In the genomic region with DNA sequence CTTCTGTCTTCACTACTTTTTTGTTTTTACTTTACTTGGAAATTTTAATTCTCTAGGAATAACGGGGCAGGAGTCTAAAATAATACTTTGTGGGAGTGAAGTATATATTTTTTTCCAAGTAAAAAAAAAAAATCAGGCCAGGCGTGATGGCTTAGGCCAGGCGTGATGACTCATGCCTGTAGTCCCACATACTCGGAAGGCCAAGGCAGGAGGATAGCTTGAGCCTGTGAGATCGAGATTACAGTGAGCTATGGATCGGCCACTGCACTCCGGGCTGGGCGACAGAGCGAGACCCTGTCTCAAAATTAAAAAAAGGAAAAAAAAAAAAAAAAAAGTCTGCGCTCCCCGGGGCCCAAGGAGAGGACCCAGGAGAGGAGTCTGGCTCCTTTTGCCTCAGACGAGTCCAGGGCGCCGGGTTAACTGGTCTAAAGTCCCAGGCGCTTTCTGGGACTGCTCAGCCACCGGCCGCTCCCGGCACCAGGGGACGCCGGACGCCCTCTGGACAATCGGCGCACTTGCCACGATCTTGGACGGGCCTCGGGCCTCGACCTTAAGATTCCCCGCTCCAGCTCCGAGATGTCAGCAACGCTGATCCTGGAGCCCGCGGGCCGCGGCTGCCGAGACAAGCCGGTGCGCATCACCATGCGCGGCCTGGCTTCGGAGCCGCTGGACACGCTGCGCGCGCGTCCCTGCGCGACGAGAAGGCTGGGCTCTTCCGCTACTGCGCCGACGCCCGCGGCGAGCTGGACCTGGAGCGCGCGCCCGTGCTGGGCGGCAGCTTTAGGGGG, we compare ENCODE assay signal across 8 cellular contexts. TPM values are rescaled to one million over a fixed set of nuclear protein-coding genes. Genes with fewer than 3 reads are reported as not detected.
DNase-seq lines count a peak whose midpoint lies in the region; ATAC-seq and TF ChIP-seq lines count a peak whose summit lies in the region.

No MANE protein-coding gene starts in this region.

- in situ Hi-C loops in astrocyte of the spinal cord (cut with HindIII; ENCODE audit: low sequenced_read_pairs): no loop called here

- H3K4me3 ChIP-seq in HUES48 (ENCODE audit: low read depth, low read length) (peak overlapping the region; percentile 61), astrocyte of the spinal cord (ENCODE audit: low read depth, low read length) (peak overlapping the region; percentile 27), iPS-20b (ENCODE audit: low read length) (peak overlapping the region; percentile 60; the same call in 1 of the 2 replicates)

- H3K9me3 ChIP-seq in HUES48 (ENCODE audit: control insufficient read depth, insufficient read depth, low read length): peaks cover 3% of the 10 kb centered on the region; the same call in 1 of the 2 replicates
- peaks cover 15% of the 10 kb centered on the region for H3K9me3 ChIP-seq in iPS-20b (ENCODE audit: insufficient read depth, low read depth, low read length)

- H3K9ac ChIP-seq in HUES48 (ENCODE audit: low read depth, low read length) (no peak overlapping the region; the same call in 1 of the 2 replicates), iPS-20b (ENCODE audit: low read depth, low read length) (no peak overlapping the region)

- H3K4me1 ChIP-seq in HUES48 (ENCODE audit: control insufficient read depth, insufficient read depth, low read length) (no peaks in the 10 kb centered on the region), iPS-20b (ENCODE audit: insufficient read depth, low read length) (no peaks in the 10 kb centered on the region), foreskin keratinocyte (peaks cover 6% of the 10 kb centered on the region)

- no peak overlapping the region for H3K27ac Mint-ChIP-seq in stimulated activated effector memory CD8-positive, alpha-beta T cell treated with anti-CD3 and anti-CD28 coated beads, Interleukin-12 subunit alpha, Interleukin-12 subunit beta, amount 100 ng/mL, for 72 hours

- DNase-seq in astrocyte of the spinal cord (ENCODE audit: low read depth, low spot score) (peak; percentile 28), DMS79 treated with DMSO at 0.1 percent for 48 hours (lab: John Stamatoyannopoulos, UW) (no peak), germinal center (ENCODE audit: low spot score) (no peak), foreskin keratinocyte (no peak)
- DNase-seq in stimulated activated effector memory CD8-positive, alpha-beta T cell treated with anti-CD3 and anti-CD28 coated beads, Interleukin-12 subunit alpha, Interleukin-12 subunit beta, amount 100 ng/mL, for 72 hours (ENCODE audit: low spot score in 2 of 2): no peak

- H3K4me1 Mint-ChIP-seq in stimulated activated effector memory CD8-positive, alpha-beta T cell treated with anti-CD3 and anti-CD28 coated beads, Interleukin-12 subunit alpha, Interleukin-12 subunit beta, amount 100 ng/mL, for 72 hours: peaks cover 21% of the 10 kb centered on the region

- peaks cover 10% of the 10 kb centered on the region for H3K36me3 Mint-ChIP-seq in stimulated activated effector memory CD8-positive, alpha-beta T cell treated with anti-CD3 and anti-CD28 coated beads, Interleukin-12 subunit alpha, Interleukin-12 subunit beta, amount 100 ng/mL, for 72 hours

- TF ChIP-seq CTCF in astrocyte of the spinal cord (IDR thresholded peaks at IDR 0.05; ENCODE audit: low read depth, low read length) (no peak), foreskin keratinocyte (conservative IDR thresholded peaks at IDR 0.05) (no peak)

- ATAC-seq in stimulated activated effector memory CD8-positive, alpha-beta T cell treated with anti-CD3 and anti-CD28 coated beads, Interleukin-12 subunit alpha, Interleukin-12 subunit beta, amount 100 ng/mL, for 72 hours: no peak
- ATAC-seq in HG02973 (IDR thresholded peaks at IDR 0.05; ENCODE audit: unreplicated experiment) (no peak), foreskin keratinocyte (no peak)

- H3K27me3 ChIP-seq in HUES48 (ENCODE audit: control insufficient read depth, insufficient read depth, low read length) (peaks cover 37% of the 10 kb centered on the region), iPS-20b (ENCODE audit: insufficient read depth, low read length) (peaks cover 39% of the 10 kb centered on the region; the same call in 1 of the 2 replicates), foreskin keratinocyte (no peaks in the 10 kb centered on the region)

- H3K36me3 ChIP-seq in HUES48 (ENCODE audit: control insufficient read depth, insufficient read depth, low read length): no peaks in the 10 kb centered on the region
- no peaks in the 10 kb centered on the region for H3K36me3 ChIP-seq in iPS-20b (ENCODE audit: insufficient read depth, low read depth, low read length)

- peaks cover 3% of the 10 kb centered on the region for H3K9me3 Mint-ChIP-seq in stimulated activated effector memory CD8-positive, alpha-beta T cell treated with anti-CD3 and anti-CD28 coated beads, Interleukin-12 subunit alpha, Interleukin-12 subunit beta, amount 100 ng/mL, for 72 hours

- no peak overlapping the region for H3K27ac ChIP-seq in HUES48 (ENCODE audit: low read depth, low read length)
- H3K27ac ChIP-seq in iPS-20b (ENCODE audit: low read length): no peak overlapping the region
- H3K27ac ChIP-seq in foreskin keratinocyte: no peak overlapping the region

- H3K4me3 Mint-ChIP-seq in stimulated activated effector memory CD8-positive, alpha-beta T cell treated with anti-CD3 and anti-CD28 coated beads, Interleukin-12 subunit alpha, Interleukin-12 subunit beta, amount 100 ng/mL, for 72 hours: peak overlapping the region; percentile 25

RNA-seq across cellular contexts. Expression of a gene that starts 2.7 kb away (rescaled TPM):
- 4.7 and 5.6 TPM in 2 replicates for total RNA-seq in foreskin keratinocyte
- polyA plus RNA-seq in foreskin keratinocyte: 2.3 and 3.0 TPM in 2 replicates

RNA-seq across cellular contexts. Expression of a gene that starts 42.2 kb away (rescaled TPM):
- 1.1 and 1.4 TPM in 2 replicates for total RNA-seq in foreskin keratinocyte
- polyA plus RNA-seq in foreskin keratinocyte: 0.29 and 0.45 TPM in 2 replicates
